8 cellular contexts compared by ENCODE assay signal in the genomic region with DNA sequence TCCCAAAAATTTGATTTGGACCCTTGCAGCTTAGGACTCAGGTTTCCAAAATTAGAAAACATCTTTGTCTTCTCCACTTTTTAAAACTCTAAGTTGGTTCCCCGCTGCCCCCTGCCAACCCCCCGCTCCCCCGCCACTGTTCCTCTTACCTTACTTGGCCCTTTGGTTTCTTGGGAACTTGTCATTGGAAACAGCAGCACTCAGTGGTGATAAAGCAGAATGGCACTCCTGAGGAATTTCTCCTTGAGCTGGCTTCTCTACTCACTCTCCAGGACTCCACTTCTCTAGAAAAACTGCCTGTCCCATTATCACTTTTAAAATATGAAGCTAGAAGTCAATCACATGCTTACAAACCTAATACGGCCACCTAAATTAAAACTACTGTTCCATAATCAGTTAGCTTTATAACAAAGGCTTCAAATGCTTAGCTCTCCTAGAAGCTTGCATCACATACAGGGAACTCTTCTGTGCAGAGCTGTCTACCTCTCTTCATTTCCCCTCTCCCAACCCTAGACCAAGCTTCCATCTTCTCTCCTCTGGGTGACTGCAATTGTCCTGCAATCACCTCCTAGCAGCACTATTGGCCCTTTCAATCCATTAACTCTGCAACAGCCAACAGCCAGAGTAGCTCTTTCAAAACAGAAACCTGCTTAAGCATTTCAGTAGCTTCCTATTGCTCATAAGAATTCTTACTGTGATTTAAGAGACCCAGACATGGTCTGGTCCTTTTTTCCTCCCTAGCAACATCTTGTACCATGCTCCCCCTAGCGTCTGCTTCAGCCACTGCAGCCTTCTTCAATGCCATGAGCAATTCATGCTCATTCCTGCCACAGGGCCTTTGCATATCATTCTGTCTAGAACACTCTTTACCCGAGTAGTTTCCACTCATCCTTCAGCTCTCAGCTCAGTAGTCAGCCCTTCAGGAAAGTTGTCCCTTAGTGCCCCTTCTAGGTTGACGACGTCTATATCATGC. TPM values are rescaled to one million over a fixed set of nuclear protein-coding genes. Genes with fewer than 3 reads are reported as not detected.
DNase-seq lines count a peak whose midpoint lies in the region; ATAC-seq and TF ChIP-seq lines count a peak whose summit lies in the region.

No MANE protein-coding gene starts in this region.

- TF ChIP-seq CTCF in activated B cell treated with CpG ODN at 0.5 μM for 24 hours (IDR thresholded peaks at IDR 0.05) = peak; percentile 47

- CTCF ChIA-PET in activated B cell treated with CpG ODN at 0.5 μM for 24 hours (lab: Charles Lee) = interaction anchor here (0.7 to 6.5 kb wide), 12 partner anchors 14 to 1240 kb away, joined by 3 to 127 read pairs (median 4); no protein-coding TSS in a partner anchor

- no peak overlapping the region for H3K27ac ChIP-seq in caudate nucleus (ENCODE audit: low read depth, low read length)

- peak; percentile 47 for DNase-seq in NCI-H1436 (lab: John Stamatoyannopoulos, UW)
- DNase-seq in NCI-H1436 treated with DMSO at 0.1 percent for 48 hours (lab: John Stamatoyannopoulos, UW) = no peak
- DNase-seq in NCI-H1694 treated with DMSO at 0.1 percent for 48 hours (lab: John Stamatoyannopoulos, UW) = peak; percentile 33
- peak; percentile 41 for DNase-seq in activated B cell treated with CpG ODN at 0.5 μM for 24 hours
- DNase-seq in caudate nucleus (lab: John Stamatoyannopoulos, UW) = peak in 33 of 61 donors; percentile 0 to 62 (median 11)
- peak; percentile 63 for DNase-seq in kidney glomerular epithelial cell (lab: John Stamatoyannopoulos, UW)
- peak; percentile 74 to 78 for DNase-seq in stimulated activated CD4-positive, alpha-beta T cell treated with anti-CD3 and anti-CD28 coated beads, Interleukin-2, amount 100 ng/mL, for 48 hours

- no peak overlapping the region for H3K4me3 Mint-ChIP-seq in activated B cell treated with CpG ODN at 0.5 μM for 24 hours

- peak; percentile 78 for ATAC-seq in HG02623 (IDR thresholded peaks at IDR 0.05; ENCODE audit: unreplicated experiment)
- peak; percentile 91 for ATAC-seq in activated B cell treated with CpG ODN at 0.5 μM for 24 hours (ENCODE audit: low read depth)

- peaks cover 2% of the 10 kb centered on the region for H3K27me3 Mint-ChIP-seq in activated B cell treated with CpG ODN at 0.5 μM for 24 hours

- POLR2A ChIA-PET in activated B cell treated with CpG ODN at 0.5 μM for 24 hours (lab: Charles Lee) = interaction anchor here (0.7 to 1.9 kb wide), 2 partner anchors 295 to 415 kb away, joined by 5 to 6 read pairs; partner anchors contain the start of gene METTL21A

- no peaks in the 10 kb centered on the region for H3K9me3 Mint-ChIP-seq in activated B cell treated with CpG ODN at 0.5 μM for 24 hours

- intact Hi-C loops in activated B cell treated with CpG ODN at 0.5 μM for 24 hours (cut with micrococcal nuclease) = loop anchor here (1.0 to 10.0 kb wide), 6 partner anchors 32 to 1240 kb away; partner anchors contain the start of gene FZD5

- H3K4me1 Mint-ChIP-seq in activated B cell treated with CpG ODN at 0.5 μM for 24 hours = no peaks in the 10 kb centered on the region

- H3K27ac Mint-ChIP-seq in activated B cell treated with CpG ODN at 0.5 μM for 24 hours = no peak overlapping the region

- H3K36me3 Mint-ChIP-seq in activated B cell treated with CpG ODN at 0.5 μM for 24 hours (ENCODE audit: low read depth) = no peaks in the 10 kb centered on the region

RNA-seq across cellular contexts. Expression of gene PLEKHM3, which starts 15.2 kb away (rescaled TPM):
- total RNA-seq in activated B cell treated with CpG ODN at 0.5 μM for 24 hours = 12.0 and 12.2 TPM in 2 replicates
